7 cellular contexts compared by ENCODE assay signal in the genomic region with DNA sequence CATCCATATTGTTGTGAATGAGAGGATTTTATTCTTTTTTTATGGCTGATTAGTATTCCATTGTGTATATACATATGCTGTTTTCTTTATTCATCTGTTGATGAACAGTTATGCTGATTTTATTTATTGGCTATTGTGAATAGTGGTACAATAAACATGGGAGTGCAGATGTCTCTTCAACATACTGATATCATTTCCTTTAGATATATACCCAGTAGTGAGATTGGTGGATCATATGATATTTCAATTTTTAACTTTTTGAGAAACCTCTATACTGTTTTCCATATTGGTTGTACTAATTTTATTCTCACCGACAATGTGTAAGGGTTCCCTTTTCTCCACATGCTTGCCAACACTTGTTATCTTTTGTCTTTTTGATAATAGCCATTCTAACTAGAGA.
"Had no signal": no experiment of that assay in that cellular context is flagged by ENCODE, and none has a peak within 500 bp of the region (broad histone marks: within the 10 kb centered on the region; RNA-seq: fewer than 3 reads in every experiment).

No MANE protein-coding gene starts in this region.

- DNase-seq: H9, HCEC 1CT, IMR-90, KBM-7 had no signal

- FAIRE-seq: H1, H54, HTR-8/SVneo had no signal
